10 cellular contexts compared by ENCODE assay signal in the genomic region with DNA sequence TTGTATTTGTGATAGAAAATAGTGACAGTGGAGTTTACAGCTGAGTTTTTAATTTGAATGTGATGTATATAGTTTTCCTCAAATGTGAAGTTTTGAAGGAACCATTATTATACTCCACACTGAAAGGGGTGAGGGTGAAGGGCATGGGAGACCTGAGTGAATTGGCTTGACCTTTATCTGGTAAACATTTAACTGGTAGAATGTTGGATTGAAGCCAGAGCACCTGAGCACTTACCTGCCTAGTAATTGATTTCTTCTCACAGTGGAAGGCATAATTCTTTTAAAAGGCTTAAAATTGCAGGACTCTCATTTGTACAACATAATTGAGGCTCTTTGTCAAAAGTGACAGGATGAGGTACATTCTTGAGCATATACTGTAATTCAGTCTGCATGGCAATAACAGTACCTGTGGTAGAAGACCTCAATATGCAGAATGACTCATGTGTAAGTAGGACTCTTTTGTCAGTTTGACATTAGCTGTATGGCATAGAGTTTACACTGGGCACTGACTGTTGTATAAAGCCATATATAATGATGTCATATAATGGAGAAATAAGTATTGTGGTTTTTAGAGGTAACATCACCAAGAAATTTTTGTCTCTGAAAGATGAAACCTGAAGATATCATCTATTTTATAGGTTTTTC.
DNase-seq lines count a peak whose midpoint lies in the region; ATAC-seq and TF ChIP-seq lines count a peak whose summit lies in the region.
"Had no signal": no experiment of that assay in that cellular context is flagged by ENCODE, and none has a peak within 500 bp of the region (broad histone marks: within the 10 kb centered on the region; RNA-seq: fewer than 3 reads in every experiment).

No MANE protein-coding gene starts in this region.

- no peak for TF ChIP-seq CTCF in activated CD8-positive, alpha-beta T cell treated with anti-CD3 and anti-CD28 coated beads for 36 hours (IDR thresholded peaks at IDR 0.05)
- no peak for TF ChIP-seq CTCF in progenitor cell of endocrine pancreas (IDR thresholded peaks at IDR 0.05; ENCODE audit: unreplicated experiment)

- no peak overlapping the region for H3K27ac ChIP-seq in right cardiac atrium (ENCODE audit: low read length)

- H3K4me3 ChIP-seq in right cardiac atrium (ENCODE audit: low read length), result no peak overlapping the region

- DNase-seq in activated CD8-positive, alpha-beta T cell treated with anti-CD3 and anti-CD28 coated beads for 36 hours, result no peak
- DNase-seq in activated CD8-positive, alpha-beta T cell treated with anti-CD3 and anti-CD28 coated beads, Interleukin-2, amount 10 ng/mL, durations not matched to agents 7 days and 5 days, result no peak
- DNase-seq in NCI-H146 treated with DMSO at 0.1 percent for 48 hours (lab: John Stamatoyannopoulos, UW; ENCODE audit: unreplicated experiment) (peak; percentile 92), progenitor cell of endocrine pancreas (ENCODE audit: low spot score, unreplicated experiment) (no peak), MV-4-11 (lab: John Stamatoyannopoulos, UW) (no peak), right cardiac atrium (no peak), cerebellar nuclear complex (lab: John Stamatoyannopoulos, UW) (no peak)
- DNase-seq: activated naive CD8-positive, alpha-beta T cell treated with anti-CD3 and anti-CD28 coated beads, Interleukin-2, amount 10 ng/mL, durations not matched to agents 7 days and 5 days; NCI-H524 had no signal

- H3K27me3 ChIP-seq in right cardiac atrium (ENCODE audit: control insufficient read depth, insufficient read depth), result no peaks in the 10 kb centered on the region

- peak; percentile 82 for ATAC-seq in activated CD8-positive, alpha-beta T cell treated with anti-CD3 and anti-CD28 coated beads for 36 hours
- ATAC-seq in activated CD8-positive, alpha-beta T cell treated with anti-CD3 and anti-CD28 coated beads, Interleukin-2, amount 10 ng/mL, durations not matched to agents 7 days and 5 days, result no peak
- peak; percentile 94 for ATAC-seq in HG02938 (IDR thresholded peaks at IDR 0.05; ENCODE audit: unreplicated experiment)
- no peak for ATAC-seq in right cardiac atrium

- H3K36me3 Mint-ChIP-seq in activated CD8-positive, alpha-beta T cell treated with anti-CD3 and anti-CD28 coated beads for 36 hours (ENCODE audit: low read depth), result no peaks in the 10 kb centered on the region
- no peaks in the 10 kb centered on the region for H3K36me3 Mint-ChIP-seq in activated CD8-positive, alpha-beta T cell treated with anti-CD3 and anti-CD28 coated beads, Interleukin-2, amount 10 ng/mL, durations not matched to agents 7 days and 5 days (ENCODE audit: low read depth)
- peaks cover 21% of the 10 kb centered on the region for H3K36me3 Mint-ChIP-seq in progenitor cell of endocrine pancreas (ENCODE audit: insufficient read depth)
- H3K36me3 Mint-ChIP-seq: activated naive CD8-positive, alpha-beta T cell treated with anti-CD3 and anti-CD28 coated beads, Interleukin-2, amount 10 ng/mL, durations not matched to agents 7 days and 5 days had no signal

- CTCF ChIA-PET in activated CD8-positive, alpha-beta T cell treated with anti-CD3 and anti-CD28 coated beads for 36 hours (lab: Charles Lee), result no interaction called here
- CTCF ChIA-PET in activated CD8-positive, alpha-beta T cell treated with anti-CD3 and anti-CD28 coated beads, Interleukin-2, amount 10 ng/mL, durations not matched to agents 7 days and 5 days (lab: Charles Lee), result no interaction called here

- H3K27ac Mint-ChIP-seq in activated CD8-positive, alpha-beta T cell treated with anti-CD3 and anti-CD28 coated beads for 36 hours, result no peak overlapping the region
- H3K27ac Mint-ChIP-seq in activated CD8-positive, alpha-beta T cell treated with anti-CD3 and anti-CD28 coated beads, Interleukin-2, amount 10 ng/mL, durations not matched to agents 7 days and 5 days, result no peak overlapping the region
- peak overlapping the region; percentile 75 for H3K27ac Mint-ChIP-seq in progenitor cell of endocrine pancreas
- H3K27ac Mint-ChIP-seq: activated naive CD8-positive, alpha-beta T cell treated with anti-CD3 and anti-CD28 coated beads, Interleukin-2, amount 10 ng/mL, durations not matched to agents 7 days and 5 days had no signal

- POLR2A ChIA-PET in activated CD8-positive, alpha-beta T cell treated with anti-CD3 and anti-CD28 coated beads for 36 hours (lab: Charles Lee), result interaction anchor here (0.7 kb wide), 1 partner anchor 16 kb away, joined by 3 read pairs; no protein-coding TSS in a partner anchor
- POLR2A ChIA-PET in activated CD8-positive, alpha-beta T cell treated with anti-CD3 and anti-CD28 coated beads, Interleukin-2, amount 10 ng/mL, durations not matched to agents 7 days and 5 days (lab: Charles Lee), result no interaction called here

- intact Hi-C loops in activated CD8-positive, alpha-beta T cell treated with anti-CD3 and anti-CD28 coated beads for 36 hours (cut with micrococcal nuclease), result no loop called here
- intact Hi-C loops in right cardiac atrium (cut with DNase I), result no loop called here

- H3K4me3 Mint-ChIP-seq in activated CD8-positive, alpha-beta T cell treated with anti-CD3 and anti-CD28 coated beads for 36 hours, result no peak overlapping the region
- no peak overlapping the region for H3K4me3 Mint-ChIP-seq in activated CD8-positive, alpha-beta T cell treated with anti-CD3 and anti-CD28 coated beads, Interleukin-2, amount 10 ng/mL, durations not matched to agents 7 days and 5 days
- peak overlapping the region; percentile 19 for H3K4me3 Mint-ChIP-seq in progenitor cell of endocrine pancreas (ENCODE audit: low read depth)
- H3K4me3 Mint-ChIP-seq: activated naive CD8-positive, alpha-beta T cell treated with anti-CD3 and anti-CD28 coated beads, Interleukin-2, amount 10 ng/mL, durations not matched to agents 7 days and 5 days had no signal

- no peaks in the 10 kb centered on the region for H3K4me1 Mint-ChIP-seq in activated CD8-positive, alpha-beta T cell treated with anti-CD3 and anti-CD28 coated beads for 36 hours (ENCODE audit: low read depth)
- no peaks in the 10 kb centered on the region for H3K4me1 Mint-ChIP-seq in activated CD8-positive, alpha-beta T cell treated with anti-CD3 and anti-CD28 coated beads, Interleukin-2, amount 10 ng/mL, durations not matched to agents 7 days and 5 days (ENCODE audit: low read depth)
- H3K4me1 Mint-ChIP-seq in progenitor cell of endocrine pancreas (ENCODE audit: low read depth), result peaks cover 24% of the 10 kb centered on the region
- H3K4me1 Mint-ChIP-seq: activated naive CD8-positive, alpha-beta T cell treated with anti-CD3 and anti-CD28 coated beads, Interleukin-2, amount 10 ng/mL, durations not matched to agents 7 days and 5 days had no signal

- H3K9me3 Mint-ChIP-seq in activated CD8-positive, alpha-beta T cell treated with anti-CD3 and anti-CD28 coated beads for 36 hours, result no peaks in the 10 kb centered on the region
- no peaks in the 10 kb centered on the region for H3K9me3 Mint-ChIP-seq in activated CD8-positive, alpha-beta T cell treated with anti-CD3 and anti-CD28 coated beads, Interleukin-2, amount 10 ng/mL, durations not matched to agents 7 days and 5 days (ENCODE audit: insufficient read depth)
- H3K9me3 Mint-ChIP-seq in progenitor cell of endocrine pancreas (ENCODE audit: low read depth), result peaks cover 12% of the 10 kb centered on the region
- H3K9me3 Mint-ChIP-seq: activated naive CD8-positive, alpha-beta T cell treated with anti-CD3 and anti-CD28 coated beads, Interleukin-2, amount 10 ng/mL, durations not matched to agents 7 days and 5 days had no signal

- no peaks in the 10 kb centered on the region for H3K4me1 ChIP-seq in right cardiac atrium (ENCODE audit: control insufficient read depth, insufficient read depth, low read length)

- no peaks in the 10 kb centered on the region for H3K9me3 ChIP-seq in right cardiac atrium (ENCODE audit: control insufficient read depth, low read length)

- no peaks in the 10 kb centered on the region for H3K27me3 Mint-ChIP-seq in activated CD8-positive, alpha-beta T cell treated with anti-CD3 and anti-CD28 coated beads for 36 hours
- H3K27me3 Mint-ChIP-seq in activated CD8-positive, alpha-beta T cell treated with anti-CD3 and anti-CD28 coated beads, Interleukin-2, amount 10 ng/mL, durations not matched to agents 7 days and 5 days (ENCODE audit: low read depth), result no peaks in the 10 kb centered on the region
- no peaks in the 10 kb centered on the region for H3K27me3 Mint-ChIP-seq in progenitor cell of endocrine pancreas

Comparison
In these comparisons a context has a peak if more than half of its experiments do, and no peak if none do; other contexts are left out.
1. ATAC-seq: peak in activated CD8-positive, alpha-beta T cell treated with anti-CD3 and anti-CD28 coated beads for 36 hours (single experiment) and HG02938 (single experiment); none in activated CD8-positive, alpha-beta T cell treated with anti-CD3 and anti-CD28 coated beads, Interleukin-2, amount 10 ng/mL, durations not matched to agents 7 days and 5 days (single experiment) and right cardiac atrium (0 of 2).